1 cellular context compared by ENCODE assay signal in genomic region chr2:65918760-65919187, GRCh38.
TF ChIP-seq lines count a peak whose summit lies in the region.

No MANE protein-coding gene starts in this region.

TF ChIP-seq in GM23338, 12 proteins besides CTCF, POLR2A, EP300 and RAD21 (continued from another document):
- TF ChIP-seq, protein P1, sequence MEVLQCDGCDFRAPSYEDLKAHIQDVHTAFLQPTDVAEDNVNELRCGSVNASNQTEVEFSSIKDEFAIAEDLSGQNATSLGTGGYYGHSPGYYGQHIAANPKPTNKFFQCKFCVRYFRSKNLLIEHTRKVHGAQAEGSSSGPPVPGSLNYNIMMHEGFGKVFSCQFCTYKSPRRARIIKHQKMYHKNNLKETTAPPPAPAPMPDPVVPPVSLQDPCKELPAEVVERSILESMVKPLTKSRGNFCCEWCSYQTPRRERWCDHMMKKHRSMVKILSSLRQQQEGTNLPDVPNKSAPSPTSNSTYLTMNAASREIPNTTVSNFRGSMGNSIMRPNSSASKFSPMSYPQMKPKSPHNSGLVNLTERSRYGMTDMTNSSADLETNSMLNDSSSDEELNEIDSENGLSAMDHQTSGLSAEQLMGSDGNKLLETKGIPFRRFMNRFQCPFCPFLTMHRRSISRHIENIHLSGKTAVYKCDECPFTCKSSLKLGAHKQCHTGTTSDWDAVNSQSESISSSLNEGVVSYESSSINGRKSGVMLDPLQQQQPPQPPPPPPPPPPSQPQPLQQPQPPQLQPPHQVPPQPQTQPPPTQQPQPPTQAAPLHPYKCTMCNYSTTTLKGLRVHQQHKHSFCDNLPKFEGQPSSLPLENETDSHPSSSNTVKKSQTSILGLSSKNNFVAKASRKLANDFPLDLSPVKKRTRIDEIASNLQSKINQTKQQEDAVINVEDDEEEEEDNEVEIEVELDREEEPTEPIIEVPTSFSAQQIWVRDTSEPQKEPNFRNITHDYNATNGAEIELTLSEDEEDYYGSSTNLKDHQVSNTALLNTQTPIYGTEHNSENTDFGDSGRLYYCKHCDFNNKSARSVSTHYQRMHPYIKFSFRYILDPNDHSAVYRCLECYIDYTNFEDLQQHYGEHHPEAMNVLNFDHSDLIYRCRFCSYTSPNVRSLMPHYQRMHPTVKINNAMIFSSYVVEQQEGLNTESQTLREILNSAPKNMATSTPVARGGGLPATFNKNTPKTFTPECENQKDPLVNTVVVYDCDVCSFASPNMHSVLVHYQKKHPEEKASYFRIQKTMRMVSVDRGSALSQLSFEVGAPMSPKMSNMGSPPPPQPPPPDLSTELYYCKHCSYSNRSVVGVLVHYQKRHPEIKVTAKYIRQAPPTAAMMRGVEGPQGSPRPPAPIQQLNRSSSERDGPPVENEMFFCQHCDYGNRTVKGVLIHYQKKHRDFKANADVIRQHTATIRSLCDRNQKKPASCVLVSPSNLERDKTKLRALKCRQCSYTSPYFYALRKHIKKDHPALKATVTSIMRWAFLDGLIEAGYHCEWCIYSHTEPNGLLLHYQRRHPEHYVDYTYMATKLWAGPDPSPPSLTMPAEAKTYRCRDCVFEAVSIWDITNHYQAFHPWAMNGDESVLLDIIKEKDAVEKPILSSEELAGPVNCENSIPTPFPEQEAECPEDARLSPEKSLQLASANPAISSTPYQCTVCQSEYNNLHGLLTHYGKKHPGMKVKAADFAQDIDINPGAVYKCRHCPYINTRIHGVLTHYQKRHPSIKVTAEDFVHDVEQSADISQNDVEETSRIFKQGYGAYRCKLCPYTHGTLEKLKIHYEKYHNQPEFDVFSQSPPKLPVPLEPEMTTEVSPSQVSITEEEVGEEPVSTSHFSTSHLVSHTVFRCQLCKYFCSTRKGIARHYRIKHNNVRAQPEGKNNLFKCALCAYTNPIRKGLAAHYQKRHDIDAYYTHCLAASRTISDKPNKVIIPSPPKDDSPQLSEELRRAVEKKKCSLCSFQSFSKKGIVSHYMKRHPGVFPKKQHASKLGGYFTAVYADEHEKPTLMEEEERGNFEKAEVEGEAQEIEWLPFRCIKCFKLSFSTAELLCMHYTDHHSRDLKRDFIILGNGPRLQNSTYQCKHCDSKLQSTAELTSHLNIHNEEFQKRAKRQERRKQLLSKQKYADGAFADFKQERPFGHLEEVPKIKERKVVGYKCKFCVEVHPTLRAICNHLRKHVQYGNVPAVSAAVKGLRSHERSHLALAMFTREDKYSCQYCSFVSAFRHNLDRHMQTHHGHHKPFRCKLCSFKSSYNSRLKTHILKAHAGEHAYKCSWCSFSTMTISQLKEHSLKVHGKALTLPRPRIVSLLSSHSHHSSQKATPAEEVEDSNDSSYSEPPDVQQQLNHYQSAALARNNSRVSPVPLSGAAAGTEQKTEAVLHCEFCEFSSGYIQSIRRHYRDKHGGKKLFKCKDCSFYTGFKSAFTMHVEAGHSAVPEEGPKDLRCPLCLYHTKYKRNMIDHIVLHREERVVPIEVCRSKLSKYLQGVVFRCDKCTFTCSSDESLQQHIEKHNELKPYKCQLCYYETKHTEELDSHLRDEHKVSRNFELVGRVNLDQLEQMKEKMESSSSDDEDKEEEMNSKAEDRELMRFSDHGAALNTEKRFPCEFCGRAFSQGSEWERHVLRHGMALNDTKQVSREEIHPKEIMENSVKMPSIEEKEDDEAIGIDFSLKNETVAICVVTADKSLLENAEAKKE (CRISPR knock-in tag; IDR thresholded peaks at IDR 0.05): no peak
